14 cellular contexts compared by ENCODE assay signal in genomic region chr18:35131387-35132283, GRCh38.
DNase-seq lines count a peak whose midpoint lies in the region; ATAC-seq and TF ChIP-seq lines count a peak whose summit lies in the region.
"Had no signal": no experiment of that assay in that cellular context is flagged by ENCODE, and none has a peak within 500 bp of the region (broad histone marks: within the 10 kb centered on the region; RNA-seq: fewer than 3 reads in every experiment).

No MANE protein-coding gene starts in this region.

- no peak for ATAC-seq in CD8-positive, alpha-beta T cell
- ATAC-seq in body of pancreas (peak; percentile 47), heart right ventricle (peak in 6 of 8 donors; percentile 18 to 82 (median 68)), HG03108 (IDR thresholded peaks at IDR 0.05; ENCODE audit: unreplicated experiment) (no peak)

- CTCF ChIA-PET in CD8-positive, alpha-beta T cell (lab: Charles Lee) = interaction anchor here (0.6 to 1.4 kb wide), 3 partner anchors 11 to 106 kb away, joined by 3 to 6 read pairs (median 4); no protein-coding TSS in a partner anchor

- peaks cover 93% of the 10 kb centered on the region for H3K36me3 Mint-ChIP-seq in CD8-positive, alpha-beta T cell

- H3K4me1 Mint-ChIP-seq in CD8-positive, alpha-beta T cell (ENCODE audit: low read depth) = no peaks in the 10 kb centered on the region

- H3K27me3 ChIP-seq in CD8-positive, alpha-beta T cell (ENCODE audit: insufficient read depth, low read length) = no peaks in the 10 kb centered on the region
- no peaks in the 10 kb centered on the region for H3K27me3 ChIP-seq in body of pancreas
- H3K27me3 ChIP-seq in heart right ventricle = no peaks in the 10 kb centered on the region
- H3K27me3 ChIP-seq: SJSA1 had no signal

- no peak for TF ChIP-seq POLR2A in body of pancreas (IDR thresholded peaks at IDR 0.05)

- H3K27ac Mint-ChIP-seq in CD8-positive, alpha-beta T cell = peak overlapping the region; percentile 47

- H3K4me3 ChIP-seq in CD8-positive, alpha-beta T cell (ENCODE audit: low read depth, low read length) = no peak overlapping the region
- no peak overlapping the region for H3K4me3 ChIP-seq in body of pancreas
- H3K4me3 ChIP-seq in heart right ventricle = no peak overlapping the region
- H3K4me3 ChIP-seq: lung, SJSA1 had no signal

- POLR2A ChIA-PET in CD8-positive, alpha-beta T cell (lab: Charles Lee) = no interaction called here

- no peak overlapping the region for H3K27ac ChIP-seq in CD8-positive, alpha-beta T cell (ENCODE audit: low read depth, low read length)
- H3K27ac ChIP-seq in body of pancreas (peak overlapping the region in 3 of 4 donors; percentile 9 to 21 (median 19)), heart right ventricle (peak overlapping the region in 8 of 10 donors; percentile 25 to 63 (median 47))
- H3K27ac ChIP-seq: SJSA1 had no signal

- no peaks in the 10 kb centered on the region for H3K9me3 ChIP-seq in CD8-positive, alpha-beta T cell (ENCODE audit: low read length)
- H3K9me3 ChIP-seq in body of pancreas (no peaks in the 10 kb centered on the region), heart right ventricle (no peaks in the 10 kb centered on the region)
- H3K9me3 ChIP-seq: SJSA1 had no signal

- intact Hi-C loops in CD8-positive, alpha-beta T cell (cut with DNase I, micrococcal nuclease) = no loop called here
- intact Hi-C loops in body of pancreas (cut with DNase I) (no loop called here), heart right ventricle (cut with DNase I) (loop anchor here in 4 of 10 donors (5.0 to 10.0 kb wide), 3 partner anchors 49 to 247 kb away; partner anchors contain the start of gene MAPRE2 (in 3 of the 4))

- TF ChIP-seq CTCF in CD8-positive, alpha-beta T cell (IDR thresholded peaks at IDR 0.05) = no peak
- TF ChIP-seq CTCF in body of pancreas (IDR thresholded peaks at IDR 0.05) (no peak), heart right ventricle (IDR thresholded peaks at IDR 0.05) (no peak)

- H3K4me1 ChIP-seq in CD8-positive, alpha-beta T cell (ENCODE audit: insufficient read depth, low read length) = no peaks in the 10 kb centered on the region
- H3K4me1 ChIP-seq in body of pancreas (peaks cover 11% of the 10 kb centered on the region), heart right ventricle (peaks cover 9 to 53% (median 31%) of the 10 kb centered on the region in 9 donors)
- H3K4me1 ChIP-seq: SJSA1 had no signal

- 55 to 64% methylated on average over 13 of the region's 13 CpGs for WGBS in body of pancreas, 2 donors
- 39 to 45% methylated on average over 13 of the region's 13 CpGs for WGBS in heart right ventricle, 2 donors

- no peaks in the 10 kb centered on the region for H3K9me3 Mint-ChIP-seq in CD8-positive, alpha-beta T cell
- H3K9me3 Mint-ChIP-seq: effector memory CD8-positive, alpha-beta T cell had no signal

- no peak for DNase-seq in CD8-positive, alpha-beta T cell
- DNase-seq in body of pancreas = peak in 1 of 4 donors; percentile 27
- no peak for DNase-seq in heart right ventricle
- peak; percentile 45 for DNase-seq in occipital lobe (lab: John Stamatoyannopoulos, UW)
- no peak for DNase-seq in NCI-H1694 treated with DMSO at 0.1 percent for 48 hours (lab: John Stamatoyannopoulos, UW)
- DNase-seq in NCI-H748 (lab: John Stamatoyannopoulos, UW; ENCODE audit: unreplicated experiment) = no peak
- no peak for DNase-seq in cerebellar nuclear complex (lab: John Stamatoyannopoulos, UW)
- DNase-seq: effector memory CD8-positive, alpha-beta T cell; KG1; NCI-H187 treated with DMSO at 0.1 percent for 48 hours; stimulated activated CD4-positive, alpha-beta T cell treated with anti-CD3 and anti-CD28 coated beads, Interleukin-2, amount 100 ng/mL, for 24 hours had no signal

- H3K4me3 Mint-ChIP-seq in CD8-positive, alpha-beta T cell = no peak overlapping the region
- H3K4me3 Mint-ChIP-seq: effector memory CD8-positive, alpha-beta T cell had no signal

- peaks cover 80% of the 10 kb centered on the region for H3K36me3 ChIP-seq in CD8-positive, alpha-beta T cell (ENCODE audit: insufficient read depth, low read length)
- peaks cover 0 to 2% of the 10 kb centered on the region in 2 donors for H3K36me3 ChIP-seq in body of pancreas (replicated peaks in 1 of 2; ENCODE audit: insufficient read depth in 1 of 2, low read depth in 2 of 2)
- H3K36me3 ChIP-seq in heart right ventricle = peaks cover 0 to 100% (median 34%) of the 10 kb centered on the region in 9 donors

- no peaks in the 10 kb centered on the region for H3K27me3 Mint-ChIP-seq in CD8-positive, alpha-beta T cell (ENCODE audit: low read depth)
- H3K27me3 Mint-ChIP-seq: effector memory CD8-positive, alpha-beta T cell had no signal

Comparison
In these comparisons a context has a peak if more than half of its experiments do, and no peak if none do; other contexts are left out.
1. ATAC-seq: peak in body of pancreas (single experiment) and heart right ventricle (6 of 8); none in CD8-positive, alpha-beta T cell (single experiment) and HG03108 (single experiment).